In the genomic region with DNA sequence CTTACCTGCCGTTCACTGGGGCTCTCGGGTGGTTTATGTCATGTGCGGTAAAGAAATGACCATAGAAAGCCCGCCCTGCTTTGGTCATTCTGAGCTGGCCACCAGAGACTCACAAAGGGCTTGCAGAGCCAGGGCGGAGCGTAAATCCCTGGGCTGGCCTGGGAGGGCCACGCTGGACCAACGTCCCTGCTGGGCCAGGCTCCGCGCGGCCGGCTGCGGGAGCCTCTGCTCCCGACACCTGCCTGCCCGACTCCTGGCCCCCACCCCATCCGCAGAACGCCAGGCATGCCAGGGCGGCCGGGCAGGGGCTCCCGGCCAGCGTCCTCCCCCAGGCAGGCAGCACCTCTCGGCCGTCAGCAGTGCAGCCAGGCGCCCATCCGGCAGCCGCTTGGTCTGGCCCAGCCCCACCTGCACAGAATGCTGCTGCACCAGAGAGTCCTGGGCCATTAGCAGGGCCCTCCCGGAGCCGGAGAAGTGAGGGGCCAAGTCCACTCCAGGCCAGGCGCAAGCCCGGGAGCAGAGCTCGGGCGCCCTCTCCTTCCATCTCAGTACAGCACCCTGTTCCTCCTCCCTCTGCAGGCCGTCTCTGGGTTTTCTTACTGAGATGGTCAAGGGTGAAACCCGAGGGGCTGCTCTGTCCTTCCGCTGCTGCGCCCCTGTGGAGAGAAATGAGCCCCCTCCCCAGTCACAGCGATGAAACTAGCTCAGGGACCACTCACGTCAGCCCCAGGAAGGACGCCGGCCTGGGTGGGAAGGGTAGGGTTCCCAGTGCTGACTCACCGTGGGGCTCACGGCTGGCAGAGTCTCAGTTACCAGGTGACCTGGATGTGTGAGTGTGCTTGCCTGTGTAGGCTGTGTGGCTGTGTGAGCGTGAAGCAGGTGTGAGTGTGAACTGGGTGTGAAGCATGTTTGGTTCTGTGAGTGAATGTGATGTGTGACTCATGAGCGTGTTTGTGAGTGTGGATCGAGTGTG, we compare ENCODE assay signal across 12 cellular contexts.
DNase-seq lines count a peak whose midpoint lies in the region; ATAC-seq and TF ChIP-seq lines count a peak whose summit lies in the region.
"Had no signal": no experiment of that assay in that cellular context is flagged by ENCODE, and none has a peak within 500 bp of the region (broad histone marks: within the 10 kb centered on the region; RNA-seq: fewer than 3 reads in every experiment).

No MANE protein-coding gene starts in this region.

- H3K36me3 ChIP-seq in suprapubic skin (no peaks in the 10 kb centered on the region), GM23248 (ENCODE audit: low read depth) (no peaks in the 10 kb centered on the region)

- intact Hi-C loops in activated naive CD4-positive, alpha-beta T cell treated with anti-CD3 and anti-CD28 coated beads for 36 hours (cut with micrococcal nuclease): no loop called here

- H3K4me3 ChIP-seq in WI38 (ENCODE audit: low read depth, low read length) (peak overlapping the region; percentile 14; the same call in 1 of the 2 replicates), suprapubic skin (no peak overlapping the region), GM23248 (no peak overlapping the region)

- no peaks in the 10 kb centered on the region for H3K9me3 ChIP-seq in suprapubic skin
- H3K9me3 ChIP-seq in GM23248 (ENCODE audit: low read depth): no peaks in the 10 kb centered on the region

- H3K27ac Mint-ChIP-seq in activated naive CD4-positive, alpha-beta T cell treated with anti-CD3 and anti-CD28 coated beads for 36 hours: no peak overlapping the region
- H3K27ac Mint-ChIP-seq: activated naive CD8-positive, alpha-beta T cell treated with anti-CD3 and anti-CD28 coated beads, Interleukin-2, amount 10 ng/mL, durations not matched to agents 7 days and 5 days; type B pancreatic cell had no signal

- no peaks in the 10 kb centered on the region for H3F3A ChIP-seq in GM23248 (ENCODE audit: insufficient read depth)

- no peak for TF ChIP-seq POLR2A in suprapubic skin (IDR thresholded peaks at IDR 0.05)

- H3K27ac ChIP-seq in suprapubic skin: no peak overlapping the region
- H3K27ac ChIP-seq in GM23248: no peak overlapping the region

- no peaks in the 10 kb centered on the region for H3K9me3 Mint-ChIP-seq in activated naive CD4-positive, alpha-beta T cell treated with anti-CD3 and anti-CD28 coated beads for 36 hours
- H3K9me3 Mint-ChIP-seq: activated naive CD8-positive, alpha-beta T cell treated with anti-CD3 and anti-CD28 coated beads, Interleukin-2, amount 10 ng/mL, durations not matched to agents 7 days and 5 days; type B pancreatic cell had no signal

- H3K4me1 ChIP-seq in suprapubic skin (no peaks in the 10 kb centered on the region), GM23248 (ENCODE audit: insufficient read depth) (no peaks in the 10 kb centered on the region)

- H3K27me3 Mint-ChIP-seq in activated naive CD4-positive, alpha-beta T cell treated with anti-CD3 and anti-CD28 coated beads for 36 hours (ENCODE audit: low read depth): peaks cover 11% of the 10 kb centered on the region
- H3K27me3 Mint-ChIP-seq: activated naive CD8-positive, alpha-beta T cell treated with anti-CD3 and anti-CD28 coated beads, Interleukin-2, amount 10 ng/mL, durations not matched to agents 7 days and 5 days had no signal

- no peak for TF ChIP-seq EP300 in suprapubic skin (IDR thresholded peaks at IDR 0.05)

- no peaks in the 10 kb centered on the region for H3K27me3 ChIP-seq in suprapubic skin
- no peaks in the 10 kb centered on the region for H3K27me3 ChIP-seq in GM23248 (replicated peaks; ENCODE audit: insufficient read depth)

- in situ Hi-C loops in GM23248 (cut with MboI): no loop called here

- no peaks in the 10 kb centered on the region for H3K79me2 ChIP-seq in GM23248 (ENCODE audit: insufficient read depth)

- 71% methylated on average over 20 of the region's 45 CpGs for WGBS in suprapubic skin
- whole genome bisulfite sequencing in GM23248 (ENCODE audit: low coverage in 1 of 2, low lambda C conversion rate in 2 of 2, missing lambda C conversion rate in 2 of 2), 2 experiments: 79 to 82% methylated on average over 42 to 45 of the region's 45 CpGs

- CTCF ChIA-PET in activated naive CD4-positive, alpha-beta T cell treated with anti-CD3 and anti-CD28 coated beads for 36 hours (lab: Charles Lee): no interaction called here

- no peaks in the 10 kb centered on the region for H3K36me3 Mint-ChIP-seq in activated naive CD4-positive, alpha-beta T cell treated with anti-CD3 and anti-CD28 coated beads for 36 hours (ENCODE audit: low read depth)
- H3K36me3 Mint-ChIP-seq: activated naive CD8-positive, alpha-beta T cell treated with anti-CD3 and anti-CD28 coated beads, Interleukin-2, amount 10 ng/mL, durations not matched to agents 7 days and 5 days; type B pancreatic cell had no signal

- H2AFZ ChIP-seq in GM23248: no peak overlapping the region

- TF ChIP-seq CTCF in WI38 (IDR thresholded peaks at IDR 0.05; ENCODE audit: low read depth, low read length): no peak
- TF ChIP-seq CTCF in suprapubic skin (IDR thresholded peaks at IDR 0.05): no peak

- H3K9ac ChIP-seq in GM23248: no peak overlapping the region

- peaks cover 4% of the 10 kb centered on the region for H3K4me1 Mint-ChIP-seq in activated naive CD4-positive, alpha-beta T cell treated with anti-CD3 and anti-CD28 coated beads for 36 hours (ENCODE audit: low read depth)
- H3K4me1 Mint-ChIP-seq: activated naive CD8-positive, alpha-beta T cell treated with anti-CD3 and anti-CD28 coated beads, Interleukin-2, amount 10 ng/mL, durations not matched to agents 7 days and 5 days had no signal

- no peak overlapping the region for H3K4me3 Mint-ChIP-seq in activated naive CD4-positive, alpha-beta T cell treated with anti-CD3 and anti-CD28 coated beads for 36 hours
- H3K4me3 Mint-ChIP-seq: activated naive CD8-positive, alpha-beta T cell treated with anti-CD3 and anti-CD28 coated beads, Interleukin-2, amount 10 ng/mL, durations not matched to agents 7 days and 5 days; type B pancreatic cell had no signal

- ATAC-seq in left lobe of liver: peak; percentile 31

- no peaks in the 10 kb centered on the region for H4K20me1 ChIP-seq in GM23248 (ENCODE audit: insufficient read depth)

- DNase-seq in activated naive CD4-positive, alpha-beta T cell treated with anti-CD3 and anti-CD28 coated beads for 36 hours: peak; percentile 15
- no peak for DNase-seq in activated naive CD4-positive, alpha-beta T cell treated with anti-CD3 and anti-CD28 coated beads, Interleukin-2, amount 50 U/mL, for 16 hours
- DNase-seq in left lobe of liver (ENCODE audit: low spot score) (peak; percentile 38), suprapubic skin (ENCODE audit: low spot score in 2 of 2) (peak; percentile 40 to 75), GM23248 (no peak), MV-4-11 (lab: John Stamatoyannopoulos, UW) (no peak)
- no peak for DNase-seq in activated CD8-positive, alpha-beta memory T cell treated with anti-CD3 and anti-CD28 coated beads for 24 hours
- DNase-seq: activated naive CD8-positive, alpha-beta T cell treated with anti-CD3 and anti-CD28 coated beads, Interleukin-2, amount 10 ng/mL, durations not matched to agents 7 days and 5 days; mesenchymal stem cell; NCI-H1930 had no signal

- no peaks in the 10 kb centered on the region for H3K9me2 ChIP-seq in GM23248 (ENCODE audit: insufficient read depth)

- H3K4me2 ChIP-seq in GM23248 (ENCODE audit: unreplicated experiment): no peak overlapping the region

Comparison
In these comparisons a context has a peak if more than half of its experiments do, and no peak if none do; other contexts are left out.
1. DNase-seq: peak in activated naive CD4-positive, alpha-beta T cell treated with anti-CD3 and anti-CD28 coated beads for 36 hours (single experiment), left lobe of liver (single experiment) and suprapubic skin (2 of 2); none in activated naive CD4-positive, alpha-beta T cell treated with anti-CD3 and anti-CD28 coated beads, Interleukin-2, amount 50 U/mL, for 16 hours (single experiment), GM23248 (single experiment), MV-4-11 (single experiment) and activated CD8-positive, alpha-beta memory T cell treated with anti-CD3 and anti-CD28 coated beads for 24 hours (single experiment).